ENCODE assay signal across 13 cellular contexts in the genomic region with DNA sequence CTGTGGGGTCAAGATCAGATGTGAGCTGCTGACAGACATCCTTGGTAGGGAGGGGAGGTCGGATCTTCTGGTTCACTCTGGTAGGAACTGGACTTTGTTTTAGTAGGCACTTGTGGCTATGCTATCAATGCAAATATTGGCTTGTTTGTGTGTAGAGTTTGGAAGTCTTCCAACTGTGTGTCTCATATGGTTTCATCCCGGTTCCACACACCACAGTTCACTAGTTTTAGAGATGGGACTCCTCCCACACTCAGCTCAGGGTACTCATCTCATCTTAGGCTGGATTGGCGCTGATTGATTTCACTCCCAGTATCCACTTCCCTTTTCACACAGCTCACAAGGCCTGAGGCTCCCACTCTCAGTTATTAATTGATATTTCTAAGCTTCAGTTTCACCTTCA.
A peak's percentile ranks its signal among the peaks of the same experiment; 100 is the strongest.
DNase-seq lines count a peak whose midpoint lies in the region; ATAC-seq, FAIRE-seq and TF ChIP-seq lines count a peak whose summit lies in the region.
"Had no signal": no experiment of that assay in that cellular context is flagged by ENCODE, and none has a peak within 500 bp of the region (broad histone marks: within the 10 kb centered on the region; RNA-seq: fewer than 3 reads in every experiment).

No MANE protein-coding gene starts in this region.

- TF ChIP-seq CTCF in choroid plexus epithelial cell (conservative IDR thresholded peaks at IDR 0.05; ENCODE audit: low read depth, low read length) = no peak

- ATAC-seq in GM21390 (IDR thresholded peaks at IDR 0.05; ENCODE audit: unreplicated experiment) (peak; percentile 94), HG03378 (IDR thresholded peaks at IDR 0.05; ENCODE audit: unreplicated experiment) (peak; percentile 64), GM18517 (IDR thresholded peaks at IDR 0.05; ENCODE audit: unreplicated experiment) (no peak), sciatic nerve (no peak)

- H3K4me1 Mint-ChIP-seq in activated T-helper 1 cell treated with anti-CD3 and anti-CD28 coated beads, Interleukin-12 subunit alpha, Interleukin-12 subunit beta, Interleukin-2, Interleukin-4 antibody, amounts not matched to agents 30 ng/mL and 10 ng/mL and 1 ng/mL, durations not matched to agents 14 hours and 24 hours and 36 hours (ENCODE audit: low read depth) = no peaks in the 10 kb centered on the region
- H3K4me1 Mint-ChIP-seq: immature natural killer cell had no signal

- DNase-seq in GM18507 (ENCODE audit: extremely low spot score, insufficient read length, low read depth) (peak; percentile 7), choroid plexus epithelial cell (ENCODE audit: low read depth) (peak; percentile 87), superior temporal gyrus (ENCODE audit: extremely low spot score) (no peak), sciatic nerve (ENCODE audit: low spot score) (no peak)
- no peak for DNase-seq in activated T-helper 1 cell treated with anti-CD3 and anti-CD28 coated beads, Interleukin-12 subunit alpha, Interleukin-12 subunit beta, Interleukin-2, Interleukin-4 antibody, amounts not matched to agents 30 ng/mL and 10 ng/mL and 1 ng/mL, durations not matched to agents 14 hours and 24 hours and 36 hours (ENCODE audit: low spot score)
- DNase-seq: activated CD4-positive, alpha-beta T cell treated with anti-CD3 and anti-CD28 coated beads for 1 hour; activated naive CD4-positive, alpha-beta T cell treated with anti-CD3 and anti-CD28 coated beads for 36 hours; C1 segment of cervical spinal cord; immature natural killer cell; stimulated activated CD4-positive, alpha-beta T cell treated with anti-CD3 and anti-CD28 coated beads, Interleukin-4, amount 100 ng/mL, for 4 hours had no signal

- H3K27me3 Mint-ChIP-seq in activated T-helper 1 cell treated with anti-CD3 and anti-CD28 coated beads, Interleukin-12 subunit alpha, Interleukin-12 subunit beta, Interleukin-2, Interleukin-4 antibody, amounts not matched to agents 30 ng/mL and 10 ng/mL and 1 ng/mL, durations not matched to agents 14 hours and 24 hours and 36 hours (ENCODE audit: insufficient read depth) = no peaks in the 10 kb centered on the region

- FAIRE-seq in GM18507 (lab: Jason Lieb, UNC) = no peak

- H3K4me3 Mint-ChIP-seq in activated T-helper 1 cell treated with anti-CD3 and anti-CD28 coated beads, Interleukin-12 subunit alpha, Interleukin-12 subunit beta, Interleukin-2, Interleukin-4 antibody, amounts not matched to agents 30 ng/mL and 10 ng/mL and 1 ng/mL, durations not matched to agents 14 hours and 24 hours and 36 hours = no peak overlapping the region
- H3K4me3 Mint-ChIP-seq: activated naive CD4-positive, alpha-beta T cell treated with anti-CD3 and anti-CD28 coated beads for 36 hours; immature natural killer cell had no signal

- peaks cover 28% of the 10 kb centered on the region for H3K9me3 Mint-ChIP-seq in activated T-helper 1 cell treated with anti-CD3 and anti-CD28 coated beads, Interleukin-12 subunit alpha, Interleukin-12 subunit beta, Interleukin-2, Interleukin-4 antibody, amounts not matched to agents 30 ng/mL and 10 ng/mL and 1 ng/mL, durations not matched to agents 14 hours and 24 hours and 36 hours

- no peaks in the 10 kb centered on the region for H3K36me3 Mint-ChIP-seq in activated T-helper 1 cell treated with anti-CD3 and anti-CD28 coated beads, Interleukin-12 subunit alpha, Interleukin-12 subunit beta, Interleukin-2, Interleukin-4 antibody, amounts not matched to agents 30 ng/mL and 10 ng/mL and 1 ng/mL, durations not matched to agents 14 hours and 24 hours and 36 hours (ENCODE audit: low read depth)

- no peak overlapping the region for H3K4me3 ChIP-seq in choroid plexus epithelial cell (ENCODE audit: low read depth, low read length)

- H3K27ac Mint-ChIP-seq in activated T-helper 1 cell treated with anti-CD3 and anti-CD28 coated beads, Interleukin-12 subunit alpha, Interleukin-12 subunit beta, Interleukin-2, Interleukin-4 antibody, amounts not matched to agents 30 ng/mL and 10 ng/mL and 1 ng/mL, durations not matched to agents 14 hours and 24 hours and 36 hours = no peak overlapping the region
- H3K27ac Mint-ChIP-seq: activated naive CD4-positive, alpha-beta T cell treated with anti-CD3 and anti-CD28 coated beads for 36 hours; immature natural killer cell had no signal

- intact Hi-C loops in activated T-helper 1 cell treated with anti-CD3 and anti-CD28 coated beads, Interleukin-12 subunit alpha, Interleukin-12 subunit beta, Interleukin-2, Interleukin-4 antibody, amounts not matched to agents 30 ng/mL and 10 ng/mL and 1 ng/mL, durations not matched to agents 14 hours and 24 hours and 36 hours (cut with micrococcal nuclease) = no loop called here
- intact Hi-C loops in sciatic nerve (cut with DNase I) = no loop called here

Comparison
In these comparisons a context has a peak if more than half of its experiments do, and no peak if none do; other contexts are left out.
1. DNase-seq: peak in GM18507 (single experiment) and choroid plexus epithelial cell (single experiment); none in activated T-helper 1 cell treated with anti-CD3 and anti-CD28 coated beads, Interleukin-12 subunit alpha, Interleukin-12 subunit beta, Interleukin-2, Interleukin-4 antibody, amounts not matched to agents 30 ng/mL and 10 ng/mL and 1 ng/mL, durations not matched to agents 14 hours and 24 hours and 36 hours (single experiment), superior temporal gyrus (single experiment) and sciatic nerve (single experiment).
2. ATAC-seq: peak in GM21390 (single experiment) and HG03378 (single experiment); none in GM18517 (single experiment) and sciatic nerve (single experiment).